In genomic region chr14:93234798-93235197, GRCh38 we compare ENCODE assay signal across 14 cellular contexts. TPM values are rescaled to one million over a fixed set of nuclear protein-coding genes. Genes with fewer than 3 reads are reported as not detected.
DNase-seq lines count a peak whose midpoint lies in the region; ATAC-seq, FAIRE-seq and TF ChIP-seq lines count a peak whose summit lies in the region.
"Had no signal": no experiment of that assay in that cellular context is flagged by ENCODE, and none has a peak within 500 bp of the region (broad histone marks: within the 10 kb centered on the region; RNA-seq: fewer than 3 reads in every experiment).

No MANE protein-coding gene starts in this region.

- H2AFZ ChIP-seq in IMR-90 (replicated peaks; ENCODE audit: low read length, poor library complexity) (peak overlapping the region; percentile 24), K562 (ENCODE audit: low read depth, low read length) (no peak overlapping the region)

- 0 out of 2 replicates have a peak overlapping the region, but pooled peaks have one; percentile 16 for H3K14ac ChIP-seq in IMR-90 (replicated peaks; ENCODE audit: low read depth, low read length)

- peaks cover 13% of the 10 kb centered on the region for H3K4me1 Mint-ChIP-seq in activated CD4-positive, alpha-beta T cell treated with anti-CD3 and anti-CD28 coated beads for 36 hours

- H3K4me3 Mint-ChIP-seq in activated CD4-positive, alpha-beta T cell treated with anti-CD3 and anti-CD28 coated beads for 36 hours: no peak overlapping the region
- H3K4me3 Mint-ChIP-seq: brain had no signal

- in situ Hi-C loops in IMR-90 (cut with MboI; ENCODE audit: low sequenced_read_pairs) (no loop called here), K562 (cut with MboI) (no loop called here)

- CTCF ChIA-PET in BJ (lab: Yijun Ruan, JAX): interaction anchor here (0.5 to 1.1 kb wide), 3 partner anchors 10 to 128 kb away, joined by 3 read pairs; no protein-coding TSS in a partner anchor
- CTCF ChIA-PET in IMR-90 (lab: Yijun Ruan, JAX): no interaction called here
- CTCF ChIA-PET in K562 (lab: Yijun Ruan, JAX; ENCODE audit: low intra/inter-chr PET ratio): interaction anchor here (1.5 kb wide), 1 partner anchor 72 kb away, joined by 3 read pairs; no protein-coding TSS in a partner anchor
- CTCF ChIA-PET in activated CD4-positive, alpha-beta T cell treated with anti-CD3 and anti-CD28 coated beads for 36 hours (lab: Charles Lee): no interaction called here

- no peak overlapping the region for H4K8ac ChIP-seq in IMR-90 (ENCODE audit: low read depth in 2 of 2, low read length in 2 of 2)

- H4K20me1 ChIP-seq in IMR-90 (ENCODE audit: insufficient read depth, low read length) (no peaks in the 10 kb centered on the region), K562 (replicated peaks; ENCODE audit: control insufficient read depth, insufficient read depth, low read length) (no peaks in the 10 kb centered on the region)

- H3K9me1 ChIP-seq in IMR-90 (ENCODE audit: insufficient read depth, low read length) (peaks cover 15% of the 10 kb centered on the region; the same call in 1 of the 2 replicates), K562 (ENCODE audit: control insufficient read depth, insufficient read depth, low read length) (no peaks in the 10 kb centered on the region)

- TF ChIP-seq CTCF in BJ (IDR thresholded peaks at IDR 0.05; ENCODE audit: insufficient read depth, low read depth, low read length): no peak
- TF ChIP-seq CTCF in IMR-90 (conservative IDR thresholded peaks at IDR 0.05; ENCODE audit: low read depth, low read length): no peak
- TF ChIP-seq CTCF in K562 (IDR thresholded peaks at IDR 0.05 in 2 of 3, conservative IDR thresholded peaks at IDR 0.05 in 1 of 3; ENCODE audit: insufficient read depth in 2 of 3, low read depth in 1 of 3, low read length in 3 of 3): no peak

- ATAC-seq in IMR-90 (ENCODE audit: low read depth): no peak; the same call in 1 of the 2 replicates
- ATAC-seq in K562: peak; percentile 61
- no peak for ATAC-seq in HG03280 (IDR thresholded peaks at IDR 0.05; ENCODE audit: unreplicated experiment)
- ATAC-seq in activated CD4-positive, alpha-beta T cell treated with anti-CD3 and anti-CD28 coated beads for 36 hours: no peak
- ATAC-seq in GM19397 (IDR thresholded peaks at IDR 0.05; ENCODE audit: unreplicated experiment): no peak

- TF ChIP-seq RAD21 in IMR-90 (IDR thresholded peaks at IDR 0.05; ENCODE audit: low read length) (no peak), K562 (CRISPR knock-in tag; conservative IDR thresholded peaks at IDR 0.05 in 1 of 2, IDR thresholded peaks at IDR 0.05 in 1 of 2) (no peak)

- H3K4me3 ChIP-seq in BJ (ENCODE audit: low read depth, low read length) (no peak overlapping the region), IMR-90 (ENCODE audit: insufficient read depth, low read depth, low read length) (no peak overlapping the region), K562 (no peak overlapping the region)
- H3K4me3 ChIP-seq: spleen had no signal

- H3K79me1 ChIP-seq in IMR-90 (ENCODE audit: low read depth in 1 of 2, low read length in 2 of 2): peaks cover 5 to 6% of the 10 kb centered on the region in 2 experiments; a peak in 3 of 4 replicates

- no peaks in the 10 kb centered on the region for H3K79me2 ChIP-seq in K562 (ENCODE audit: control insufficient read depth, insufficient read depth, low read length)

- H3K9ac ChIP-seq in IMR-90 (ENCODE audit: low read depth, low read length): no peak overlapping the region
- H3K9ac ChIP-seq in K562 (ENCODE audit: insufficient read depth in 1 of 2, low read depth in 2 of 2, low read length in 2 of 2): no peak overlapping the region

- H2AK5ac ChIP-seq in IMR-90 (ENCODE audit: low read depth, low read length): no peak overlapping the region; the same call in 1 of the 2 replicates

- H3K36me3 ChIP-seq in BJ (ENCODE audit: control insufficient read depth, insufficient read depth, low read length) (no peaks in the 10 kb centered on the region), IMR-90 (ENCODE audit: control insufficient read depth, insufficient read depth, low read length) (no peaks in the 10 kb centered on the region; the same call in 1 of the 2 replicates), K562 (ENCODE audit: control insufficient read depth, insufficient read depth, low read length) (no peaks in the 10 kb centered on the region)

- H3K27me3 ChIP-seq in BJ (ENCODE audit: control insufficient read depth, insufficient read depth, low read length) (no peaks in the 10 kb centered on the region), IMR-90 (ENCODE audit: control insufficient read depth, insufficient read depth, low read length) (no peaks in the 10 kb centered on the region), K562 (ENCODE audit: control insufficient read depth in 2 of 2, insufficient read depth in 2 of 2, low read length in 2 of 2) (0 out of 5 replicates have a peak, but pooled peaks cover 0 to 4% of the 10 kb centered on the region in 2 experiments)

- H3K18ac ChIP-seq in IMR-90 (ENCODE audit: low read depth, low read length): no peak overlapping the region

- H3K56ac ChIP-seq in IMR-90 (ENCODE audit: extremely low read depth, insufficient read depth, low read length): no peak overlapping the region

- H3K4me2 ChIP-seq in IMR-90 (ENCODE audit: low read depth, low read length) (no peak overlapping the region), K562 (ENCODE audit: insufficient read depth, low read length) (no peak overlapping the region)

- TF ChIP-seq EP300 in K562 (IDR thresholded peaks at IDR 0.05; ENCODE audit: low read length): no peak

- H3K9me3 Mint-ChIP-seq in activated CD4-positive, alpha-beta T cell treated with anti-CD3 and anti-CD28 coated beads for 36 hours (ENCODE audit: low read depth): no peaks in the 10 kb centered on the region
- H3K9me3 Mint-ChIP-seq: brain had no signal

- H4K5ac ChIP-seq in IMR-90 (ENCODE audit: low read depth, low read length): no peak overlapping the region

- H2AK9ac ChIP-seq in IMR-90 (replicated peaks; ENCODE audit: low read depth, low read length, poor library complexity): peak overlapping the region; percentile 46

- peaks cover 4% of the 10 kb centered on the region for H3K4me1 ChIP-seq in IMR-90 (ENCODE audit: control insufficient read depth, insufficient read depth, low read length)
- peaks cover 0 to 4% of the 10 kb centered on the region in 2 experiments; a peak in 1 of 5 replicates for H3K4me1 ChIP-seq in K562 (replicated peaks in 1 of 2; ENCODE audit: control insufficient read depth in 2 of 2, insufficient read depth in 2 of 2, low read length in 2 of 2)

- peaks cover 2% of the 10 kb centered on the region for H3K36me3 Mint-ChIP-seq in activated CD4-positive, alpha-beta T cell treated with anti-CD3 and anti-CD28 coated beads for 36 hours (ENCODE audit: low read depth)

- WGBS in IMR-90 (ENCODE audit: extremely low coverage in 2 of 2, insufficient read length in 1 of 2), 2 experiments: 68% methylated on average over 3 of the region's 10 CpGs; no CpG with 5 or more reads in 1 of the 2 experiments
- 16% methylated on average over 7 of the region's 10 CpGs for WGBS in K562 (ENCODE audit: insufficient coverage, low coverage, missing lambda C conversion rate)

- no peaks in the 10 kb centered on the region for H3K9me3 ChIP-seq in IMR-90 (ENCODE audit: control insufficient read depth, insufficient read depth, low read length)
- H3K9me3 ChIP-seq in K562 (replicated peaks; ENCODE audit: control insufficient read depth, insufficient read depth, low read depth, low read length): no peaks in the 10 kb centered on the region
- H3K9me3 ChIP-seq: spleen had no signal

- no peak overlapping the region for H4K91ac ChIP-seq in IMR-90 (ENCODE audit: insufficient read depth, low read depth, low read length)

- H2BK120ac ChIP-seq in IMR-90 (ENCODE audit: low read depth, low read length): no peak overlapping the region

- dilution Hi-C loops in IMR-90 (cut with HindIII; ENCODE audit: low sequenced_read_pairs, unreplicated experiment): no loop called here

- intact Hi-C loops in IMR-90 (cut with micrococcal nuclease) (loop anchor here (1.0 to 2.0 kb wide), 2 partner anchors 308 to 385 kb away; no protein-coding TSS in a partner anchor), K562 (cut with micrococcal nuclease) (loop anchor here (1.0 to 10.0 kb wide), 3 partner anchors 240 to 383 kb away; no protein-coding TSS in a partner anchor)
- intact Hi-C loops in activated CD4-positive, alpha-beta T cell treated with anti-CD3 and anti-CD28 coated beads for 36 hours (cut with DNase I, micrococcal nuclease): loop anchor here (5.0 to 10.0 kb wide), 3 partner anchors 308 to 383 kb away; no protein-coding TSS in a partner anchor

- H3K27ac Mint-ChIP-seq in activated CD4-positive, alpha-beta T cell treated with anti-CD3 and anti-CD28 coated beads for 36 hours: no peak overlapping the region

- DNase-seq in BJ (ENCODE audit: low read depth) (peak; percentile 40), IMR-90 (peak; percentile 85), K562 (ENCODE audit: extremely low read depth in 1 of 4, low spot score in 3 of 4) (no peak), kidney glomerular epithelial cell (lab: John Stamatoyannopoulos, UW) (peak; percentile 73)
- no peak for DNase-seq in activated naive CD4-positive, alpha-beta T cell treated with anti-CD3 and anti-CD28 coated beads, Interleukin-2, amount 50 U/mL, for 16 hours
- DNase-seq in activated CD4-positive, alpha-beta T cell treated with anti-CD3 and anti-CD28 coated beads for 36 hours: no peak
- DNase-seq: glutamatergic neuron; NCI-H1417 treated with DMSO at 0.1 percent for 48 hours; SHP77 treated with DMSO at 0.1 percent for 48 hours; spleen; stimulated activated naive CD4-positive, alpha-beta T cell had no signal

- H2BK15ac ChIP-seq in IMR-90 (ENCODE audit: low read depth, low read length): no peak overlapping the region

- H3K27ac ChIP-seq in IMR-90 (ENCODE audit: insufficient read depth, low read length) (no peak overlapping the region), K562 (ENCODE audit: extremely low read depth, low read depth, low read length) (no peak overlapping the region)
- H3K27ac ChIP-seq: spleen had no signal

- POLR2A ChIA-PET in BJ (lab: Charles Lee) (no interaction called here), IMR-90 (lab: Charles Lee; ENCODE audit: unreplicated experiment) (no interaction called here), K562 (lab: Yijun Ruan, JAX) (no interaction called here)
- POLR2A ChIA-PET in activated CD4-positive, alpha-beta T cell treated with anti-CD3 and anti-CD28 coated beads for 36 hours (lab: Charles Lee): no interaction called here

- no peak overlapping the region for H2BK20ac ChIP-seq in IMR-90 (ENCODE audit: low read depth, low read length)

- H2BK5ac ChIP-seq in IMR-90 (ENCODE audit: low read depth, low read length, poor library complexity, severe bottlenecking): no peak overlapping the region

- BruUV-seq in IMR-90 (replicated peaks; lab: Mats Ljungman, UMichigan): no TSS peak
- BruUV-seq in K562 (replicated peaks; lab: Mats Ljungman, UMichigan): no TSS peak

- TF ChIP-seq POLR2A in IMR-90 (IDR thresholded peaks at IDR 0.05; ENCODE audit: low read depth, low read length) (no peak), K562 (conservative IDR thresholded peaks at IDR 0.05) (no peak)

- FAIRE-seq in K562 (lab: Jason Lieb, UNC): no peak

- no peak overlapping the region; the same call in 1 of the 2 replicates for H3K4ac ChIP-seq in IMR-90 (ENCODE audit: low read depth, low read length)

- H3K23ac ChIP-seq in IMR-90 (ENCODE audit: low read depth, low read length): no peak overlapping the region

- no peaks in the 10 kb centered on the region for H3K27me3 Mint-ChIP-seq in activated CD4-positive, alpha-beta T cell treated with anti-CD3 and anti-CD28 coated beads for 36 hours

RNA-seq across cellular contexts. Expression of gene UBR7, which starts 27.7 kb away (rescaled TPM):
- polyA plus RNA-seq in BJ (2011; rRNA removed) (25.4 and 30.3 TPM in 2 replicates), IMR-90 (2012; rRNA removed) (20.3 and 24.2 TPM in 2 replicates), K562 (2011; rRNA removed) (33.1 and 46.7 TPM in 2 replicates), K562 (2014; fragmentation: Illumina TruSeq; extraction: Trizol) (39.0 and 43.8 TPM in 2 replicates), K562 (2014; fragmentation: Nextera tagmentation; extraction: Ambion mirVana) (10 to 100 TPM; 12.5 to 20.0 TPM), K562 (2014; rRNA removed) (31.6 and 33.0 TPM in 2 replicates)
- polyA minus RNA-seq in BJ (2011; rRNA and poly(A)+ RNA removed): 6.3 and 6.6 TPM in 2 replicates
- total RNA-seq in IMR-90 (2012; rRNA removed) (29.4 and 55.8 TPM in 2 replicates), K562 (2014; rRNA removed) (62.6 and 63.0 TPM in 2 replicates), K562 (2014; rRNA removed; fragmentation: Illumina TruSeq; extraction: Trizol) (33.6 and 35.6 TPM in 2 replicates), K562 (2015; rRNA removed; fragmentation: Illumina TruSeq; extraction: Trizol) (33.1 and 34.4 TPM in 2 replicates), K562 (2021) (31.6 and 34.5 TPM in 2 replicates)
- polyA plus RNA-seq in IMR-90 (2012; cell fraction: cytosol; rRNA removed): 9.8 and 10.5 TPM in 2 replicates
- polyA plus RNA-seq in IMR-90 (2012; cell fraction: nucleus; rRNA removed; ENCODE audit: low replicate concordance): 6.4 and 13.4 TPM in 2 replicates
- total RNA-seq in K562 (2011; cell fraction: chromatin; rRNA removed; ENCODE audit: low replicate concordance): 14.0 and 20.3 TPM in 2 replicates
- 16.7 and 17.9 TPM in 2 replicates for total RNA-seq in K562 (2011; cell fraction: nucleolus; rRNA removed)
- total RNA-seq in K562 (2011; cell fraction: nucleoplasm; rRNA removed): 15.0 and 17.8 TPM in 2 replicates
- polyA plus RNA-seq in K562 (2011; cell fraction: cytosol; rRNA removed): 17.3 and 29.0 TPM in 2 replicates
- 21.2 and 22.8 TPM in 2 replicates for polyA plus RNA-seq in K562 (2011; cell fraction: nucleus; rRNA removed)
- polyA plus RNA-seq in K562 (2012): 30.2 and 33.3 TPM in 2 replicates
- polyA minus RNA-seq in K562 (2011; rRNA and poly(A)+ RNA removed): 39.2 and 54.6 TPM in 2 replicates
- 20.7 and 24.6 TPM in 2 replicates for polyA minus RNA-seq in K562 (2011; cell fraction: cytosol; rRNA and poly(A)+ RNA removed)
- polyA minus RNA-seq in K562 (2011; cell fraction: nucleus; rRNA and poly(A)+ RNA removed): 15.2 and 18.2 TPM in 2 replicates
- total RNA-seq in activated CD4-positive, alpha-beta T cell treated with anti-CD3 and anti-CD28 coated beads for 36 hours: 10 to 100 TPM; 36.5 to 39.9 TPM

RNA-seq across cellular contexts. Expression of gene GON7, which starts 27.9 kb away (rescaled TPM):
- polyA plus RNA-seq in BJ (2011; rRNA removed) (4.5 and 7.7 TPM in 2 replicates), IMR-90 (2012; rRNA removed) (5.6 and 7.8 TPM in 2 replicates), K562 (2011; rRNA removed) (12.0 and 15.0 TPM in 2 replicates), K562 (2014; fragmentation: Illumina TruSeq; extraction: Trizol) (21.1 and 21.5 TPM in 2 replicates), K562 (2014; fragmentation: Nextera tagmentation; extraction: Ambion mirVana) (10 to 100 TPM; 23.9 to 26.9 TPM), K562 (2014; rRNA removed) (31.4 and 34.0 TPM in 2 replicates)
- 0.76 and 1.1 TPM in 2 replicates for polyA minus RNA-seq in BJ (2011; rRNA and poly(A)+ RNA removed)
- total RNA-seq in IMR-90 (2012; rRNA removed) (4.3 and 10.3 TPM in 2 replicates), K562 (2014; rRNA removed) (26.2 and 32.3 TPM in 2 replicates), K562 (2014; rRNA removed; fragmentation: Illumina TruSeq; extraction: Trizol) (21.1 TPM in 2 replicates), K562 (2015; rRNA removed; fragmentation: Illumina TruSeq; extraction: Trizol) (28.4 and 28.7 TPM in 2 replicates), K562 (2021) (13.7 and 14.9 TPM in 2 replicates)
- polyA plus RNA-seq in IMR-90 (2012; cell fraction: cytosol; rRNA removed): 2.0 and 2.1 TPM in 2 replicates
- 0.50 and 1.5 TPM in 2 replicates for polyA plus RNA-seq in IMR-90 (2012; cell fraction: nucleus; rRNA removed; ENCODE audit: low replicate concordance)
- 3.2 and 7.6 TPM in 2 replicates for total RNA-seq in K562 (2011; cell fraction: chromatin; rRNA removed; ENCODE audit: low replicate concordance)
- 3.8 and 5.3 TPM in 2 replicates for total RNA-seq in K562 (2011; cell fraction: nucleolus; rRNA removed)
- total RNA-seq in K562 (2011; cell fraction: nucleoplasm; rRNA removed): 3.8 and 6.9 TPM in 2 replicates
- polyA plus RNA-seq in K562 (2011; cell fraction: cytosol; rRNA removed): 2.3 and 5.3 TPM in 2 replicates
- 4.5 and 5.7 TPM in 2 replicates for polyA plus RNA-seq in K562 (2011; cell fraction: nucleus; rRNA removed)
- polyA plus RNA-seq in K562 (2012): 20.3 and 23.1 TPM in 2 replicates
- polyA minus RNA-seq in K562 (2011; rRNA and poly(A)+ RNA removed): 5.7 and 6.2 TPM in 2 replicates
- 3.1 and 5.0 TPM in 2 replicates for polyA minus RNA-seq in K562 (2011; cell fraction: cytosol; rRNA and poly(A)+ RNA removed)
- polyA minus RNA-seq in K562 (2011; cell fraction: nucleus; rRNA and poly(A)+ RNA removed): 2.6 and 4.8 TPM in 2 replicates
- total RNA-seq in activated CD4-positive, alpha-beta T cell treated with anti-CD3 and anti-CD28 coated beads for 36 hours: 10 to 100 TPM in 1 of 2 experiments, 1 to 10 TPM in 1; 9.9 to 12.9 TPM

RNA-seq across cellular contexts. Expression of gene LYSET, which starts 49.7 kb away (rescaled TPM):
- polyA plus RNA-seq in BJ (2011; rRNA removed) (6.8 and 12.8 TPM in 2 replicates), IMR-90 (2012; rRNA removed) (5.0 and 6.3 TPM in 2 replicates), K562 (2011; rRNA removed) (15.6 and 23.6 TPM in 2 replicates), K562 (2014; fragmentation: Illumina TruSeq; extraction: Trizol) (15.6 and 15.8 TPM in 2 replicates), K562 (2014; fragmentation: Nextera tagmentation; extraction: Ambion mirVana) (10 to 100 TPM; 33.6 to 36.6 TPM), K562 (2014; rRNA removed) (7.9 and 11.5 TPM in 2 replicates)
- 1.9 and 3.7 TPM in 2 replicates for polyA minus RNA-seq in BJ (2011; rRNA and poly(A)+ RNA removed)
- total RNA-seq in IMR-90 (2012; rRNA removed) (8.3 and 10.2 TPM in 2 replicates), K562 (2014; rRNA removed) (7.6 and 9.4 TPM in 2 replicates), K562 (2014; rRNA removed; fragmentation: Illumina TruSeq; extraction: Trizol) (14.9 and 16.3 TPM in 2 replicates), K562 (2015; rRNA removed; fragmentation: Illumina TruSeq; extraction: Trizol) (18.3 and 19.2 TPM in 2 replicates), K562 (2021) (15.9 and 20.1 TPM in 2 replicates)
- 2.8 and 3.0 TPM in 2 replicates for polyA plus RNA-seq in IMR-90 (2012; cell fraction: cytosol; rRNA removed)
- polyA plus RNA-seq in IMR-90 (2012; cell fraction: nucleus; rRNA removed; ENCODE audit: low replicate concordance): 0.66 and 3.5 TPM in 2 replicates
- 7.4 and 8.7 TPM in 2 replicates for total RNA-seq in K562 (2011; cell fraction: chromatin; rRNA removed; ENCODE audit: low replicate concordance)
- total RNA-seq in K562 (2011; cell fraction: nucleolus; rRNA removed): 5.4 and 8.0 TPM in 2 replicates
- 12.7 and 15.6 TPM in 2 replicates for total RNA-seq in K562 (2011; cell fraction: nucleoplasm; rRNA removed)
- 9.4 and 11.3 TPM in 2 replicates for polyA plus RNA-seq in K562 (2011; cell fraction: cytosol; rRNA removed)
- polyA plus RNA-seq in K562 (2011; cell fraction: nucleus; rRNA removed): 13.6 and 14.2 TPM in 2 replicates
- polyA plus RNA-seq in K562 (2012): 20.0 and 28.3 TPM in 2 replicates
- polyA minus RNA-seq in K562 (2011; rRNA and poly(A)+ RNA removed): 7.2 and 8.0 TPM in 2 replicates
- 3.5 TPM in 1 of 2 replicates, not detected in the other for polyA minus RNA-seq in K562 (2011; cell fraction: cytosol; rRNA and poly(A)+ RNA removed)
- 3.0 and 6.1 TPM in 2 replicates for polyA minus RNA-seq in K562 (2011; cell fraction: nucleus; rRNA and poly(A)+ RNA removed)
- 10 to 100 TPM in 1 of 2 experiments, 1 to 10 TPM in 1; 9.9 to 10.2 TPM for total RNA-seq in activated CD4-positive, alpha-beta T cell treated with anti-CD3 and anti-CD28 coated beads for 36 hours

RNA-seq across cellular contexts. Expression of gene MOAP1, which starts 50.1 kb away (rescaled TPM):
- polyA plus RNA-seq in BJ (2011; rRNA removed) (15.5 and 20.0 TPM in 2 replicates), IMR-90 (2012; rRNA removed) (10.7 and 13.2 TPM in 2 replicates), K562 (2011; rRNA removed) (10.4 and 14.4 TPM in 2 replicates), K562 (2014; fragmentation: Illumina TruSeq; extraction: Trizol) (5.5 and 5.8 TPM in 2 replicates), K562 (2014; fragmentation: Nextera tagmentation; extraction: Ambion mirVana) (1 to 10 TPM; 1.5 to 2.6 TPM), K562 (2014; rRNA removed) (8.2 and 9.4 TPM in 2 replicates)
- polyA minus RNA-seq in BJ (2011; rRNA and poly(A)+ RNA removed): 4.0 TPM in 2 replicates
- total RNA-seq in IMR-90 (2012; rRNA removed) (9.9 and 12.8 TPM in 2 replicates), K562 (2014; rRNA removed) (5.8 and 7.2 TPM in 2 replicates), K562 (2014; rRNA removed; fragmentation: Illumina TruSeq; extraction: Trizol) (7.4 and 7.9 TPM in 2 replicates), K562 (2015; rRNA removed; fragmentation: Illumina TruSeq; extraction: Trizol) (5.2 and 6.0 TPM in 2 replicates), K562 (2021) (6.6 and 6.7 TPM in 2 replicates)
- polyA plus RNA-seq in IMR-90 (2012; cell fraction: cytosol; rRNA removed): 6.7 and 9.3 TPM in 2 replicates
- 6.1 and 21.1 TPM in 2 replicates for polyA plus RNA-seq in IMR-90 (2012; cell fraction: nucleus; rRNA removed; ENCODE audit: low replicate concordance)
- 6.4 and 7.2 TPM in 2 replicates for total RNA-seq in K562 (2011; cell fraction: chromatin; rRNA removed; ENCODE audit: low replicate concordance)
- 6.2 and 8.7 TPM in 2 replicates for total RNA-seq in K562 (2011; cell fraction: nucleolus; rRNA removed)
- 9.8 and 11.3 TPM in 2 replicates for total RNA-seq in K562 (2011; cell fraction: nucleoplasm; rRNA removed)
- 9.7 and 12.3 TPM in 2 replicates for polyA plus RNA-seq in K562 (2011; cell fraction: cytosol; rRNA removed)
- 4.8 and 6.2 TPM in 2 replicates for polyA plus RNA-seq in K562 (2011; cell fraction: nucleus; rRNA removed)
- polyA plus RNA-seq in K562 (2012): 6.7 and 11.8 TPM in 2 replicates
- polyA minus RNA-seq in K562 (2011; rRNA and poly(A)+ RNA removed): 5.2 and 6.5 TPM in 2 replicates
- 2.9 and 3.2 TPM in 2 replicates for polyA minus RNA-seq in K562 (2011; cell fraction: cytosol; rRNA and poly(A)+ RNA removed)
- polyA minus RNA-seq in K562 (2011; cell fraction: nucleus; rRNA and poly(A)+ RNA removed): 3.2 and 4.3 TPM in 2 replicates
- 10 to 100 TPM; 11.7 to 15.9 TPM for total RNA-seq in activated CD4-positive, alpha-beta T cell treated with anti-CD3 and anti-CD28 coated beads for 36 hours

Comparison
In these comparisons a context has a peak if more than half of its experiments do, and no peak if none do; other contexts are left out.
1. DNase-seq: peak in BJ (single experiment), IMR-90 (single experiment) and kidney glomerular epithelial cell (single experiment); none in K562 (0 of 4), activated naive CD4-positive, alpha-beta T cell treated with anti-CD3 and anti-CD28 coated beads, Interleukin-2, amount 50 U/mL, for 16 hours (single experiment) and activated CD4-positive, alpha-beta T cell treated with anti-CD3 and anti-CD28 coated beads for 36 hours (single experiment).
2. CTCF ChIA-PET loops: an anchor here in BJ (0.5 to 1.1 kb wide) and K562 (1.5 kb wide); none called in IMR-90 and activated CD4-positive, alpha-beta T cell treated with anti-CD3 and anti-CD28 coated beads for 36 hours.